Comparison of ENCODE assay signal across 9 cellular contexts in the genomic region with DNA sequence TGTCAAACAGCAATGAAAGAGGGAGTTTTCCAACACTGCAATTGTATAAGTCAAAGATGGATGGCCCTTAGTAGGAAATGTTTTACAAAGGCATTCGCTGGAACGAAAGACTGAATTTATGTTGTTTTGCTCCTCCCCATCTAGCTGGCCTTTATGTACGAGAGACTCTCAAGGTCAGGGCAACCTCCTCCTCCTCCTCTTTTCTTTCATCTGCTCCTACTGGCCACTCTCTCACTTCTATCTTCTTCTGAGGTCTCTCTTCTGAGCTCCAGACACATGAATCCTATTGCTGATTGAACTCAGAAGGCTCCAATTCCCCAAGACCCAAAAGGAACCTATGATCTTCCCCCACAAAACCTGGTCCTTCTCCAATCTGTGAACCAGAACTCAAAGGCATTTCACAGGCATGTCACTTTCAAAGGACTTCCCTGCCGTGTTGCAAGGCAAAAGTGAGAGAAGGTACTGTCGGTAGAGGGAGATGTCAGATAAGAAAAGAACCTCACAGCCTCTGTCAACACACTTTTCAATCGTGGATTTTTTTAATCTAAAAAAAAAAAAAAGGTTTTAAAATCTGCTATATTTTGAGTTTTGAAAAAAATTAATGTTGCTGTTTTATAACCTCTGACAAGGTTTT. TPM values are rescaled to one million over a fixed set of nuclear protein-coding genes. Genes with fewer than 3 reads are reported as not detected.
A peak's percentile ranks its signal among the peaks of the same experiment; 100 is the strongest.
DNase-seq lines count a peak whose midpoint lies in the region; ATAC-seq and TF ChIP-seq lines count a peak whose summit lies in the region.
"Had no signal": no experiment of that assay in that cellular context is flagged by ENCODE, and none has a peak within 500 bp of the region (broad histone marks: within the 10 kb centered on the region; RNA-seq: fewer than 3 reads in every experiment).

No MANE protein-coding gene starts in this region.

- H3K9me3 Mint-ChIP-seq in activated T-cell treated with anti-CD3 and anti-CD28 coated beads, Interleukin-2, amount 50 U/mL, for 4 hours = no peaks in the 10 kb centered on the region
- H3K9me3 Mint-ChIP-seq: CD8-positive, alpha-beta T cell had no signal

- H3K9me3 ChIP-seq in neural cell (ENCODE audit: low read length) = no peaks in the 10 kb centered on the region

- H3K4me1 Mint-ChIP-seq in activated T-cell treated with anti-CD3 and anti-CD28 coated beads, Interleukin-2, amount 50 U/mL, for 4 hours (ENCODE audit: low read depth) = peaks cover 16% of the 10 kb centered on the region

- no peaks in the 10 kb centered on the region for H3K9me2 ChIP-seq in neural cell (ENCODE audit: insufficient read depth, low read length)

- H3K4me3 Mint-ChIP-seq in activated T-cell treated with anti-CD3 and anti-CD28 coated beads, Interleukin-2, amount 50 U/mL, for 4 hours = no peak overlapping the region
- H3K4me3 Mint-ChIP-seq: CD8-positive, alpha-beta T cell had no signal

- H3K4me3 ChIP-seq in neural cell (ENCODE audit: low read length) = no peak overlapping the region

- no peaks in the 10 kb centered on the region for H3F3A ChIP-seq in neural cell (ENCODE audit: insufficient read depth, low read length, poor library complexity, severe bottlenecking)

- TF ChIP-seq RAD21 in neural cell (conservative IDR thresholded peaks at IDR 0.05) = peak; percentile 83

- H3K27ac ChIP-seq in neural cell (ENCODE audit: low read length) = no peak overlapping the region

- peak in 2 of 3 experiments; percentile 1 to 46 for DNase-seq in NCI-H1417 (lab: John Stamatoyannopoulos, UW)
- DNase-seq in NCI-H1417 treated with DMSO at 0.1 percent for 48 hours (lab: John Stamatoyannopoulos, UW) = no peak
- peak; percentile 74 for DNase-seq in NCI-H2171 (lab: John Stamatoyannopoulos, UW)
- peak; percentile 28 for DNase-seq in central memory CD4-positive, alpha-beta T cell
- DNase-seq in GM19238 (ENCODE audit: insufficient read length, low spot score) = no peak
- no peak for DNase-seq in omental fat pad (ENCODE audit: low spot score)
- no peak for DNase-seq in activated T-cell treated with anti-CD3 and anti-CD28 coated beads, Interleukin-2, amount 50 U/mL, for 4 hours

- H2AFZ ChIP-seq in neural cell (ENCODE audit: low read depth, low read length) = no peak overlapping the region

- H3K79me2 ChIP-seq in neural cell (replicated peaks; ENCODE audit: insufficient read depth, low read length) = no peaks in the 10 kb centered on the region

- H3K36me3 Mint-ChIP-seq in activated T-cell treated with anti-CD3 and anti-CD28 coated beads, Interleukin-2, amount 50 U/mL, for 4 hours (ENCODE audit: insufficient read depth) = no peaks in the 10 kb centered on the region
- H3K36me3 Mint-ChIP-seq: CD8-positive, alpha-beta T cell had no signal

- H4K20me1 ChIP-seq in neural cell (ENCODE audit: insufficient read depth) = no peaks in the 10 kb centered on the region

- no peaks in the 10 kb centered on the region for H3K27me3 ChIP-seq in neural cell (ENCODE audit: insufficient read depth, low read depth, low read length)

- no peak overlapping the region for H3K4me2 ChIP-seq in neural cell (ENCODE audit: low read length)

- peaks cover 14% of the 10 kb centered on the region for H3K27me3 Mint-ChIP-seq in activated T-cell treated with anti-CD3 and anti-CD28 coated beads, Interleukin-2, amount 50 U/mL, for 4 hours (ENCODE audit: low read depth)

- TF ChIP-seq CTCF in neural cell (IDR thresholded peaks at IDR 0.05; ENCODE audit: poor library complexity, severe bottlenecking) (peak; percentile 73), omental fat pad (IDR thresholded peaks at IDR 0.05) (no peak)

- no peak overlapping the region for H3K9ac ChIP-seq in neural cell (ENCODE audit: low read length)

- ATAC-seq in omental fat pad (ENCODE audit: low FRiP score) = no peak
- ATAC-seq in activated T-cell treated with anti-CD3 and anti-CD28 coated beads, Interleukin-2, amount 50 U/mL, for 4 hours = no peak
- ATAC-seq: CD8-positive, alpha-beta T cell had no signal

- no peaks in the 10 kb centered on the region for H3K36me3 ChIP-seq in neural cell (ENCODE audit: insufficient read depth, low read length)

- TF ChIP-seq EP300 in neural cell (conservative IDR thresholded peaks at IDR 0.05; ENCODE audit: poor library complexity, severe bottlenecking) = no peak

TF ChIP-seq in neural cell, 6 proteins besides CTCF, POLR2A, EP300 and RAD21:
- peak; percentile 79 for TF ChIP-seq SMC3 (conservative IDR thresholded peaks at IDR 0.05; ENCODE audit: poor library complexity)
- no peak for TF ChIP-seq EZH2 (IDR thresholded peaks at IDR 0.05; ENCODE audit: borderline replicate concordance, insufficient read depth, low read length, poor library complexity, severe bottlenecking)

RNA-seq across cellular contexts. Expression of a gene that starts 28.5 kb away (rescaled TPM):
- polyA plus RNA-seq in neural cell = 17.6 TPM in 2 replicates
- 41.1 and 47.3 TPM in 2 replicates for polyA minus RNA-seq in neural cell
- 100 to 1,000 TPM in 1 of 4 donors, 10 to 100 TPM in 3; 38.2 to 108 (median 43.7) TPM for total RNA-seq in omental fat pad
- total RNA-seq in activated T-cell treated with anti-CD3 and anti-CD28 coated beads, Interleukin-2, amount 50 U/mL, for 4 hours = 100 to 1,000 TPM; 201 to 216 (median 211) TPM

Comparison
In these comparisons a context has a peak if more than half of its experiments do, and no peak if none do; other contexts are left out.
1. DNase-seq: peak in NCI-H1417 (2 of 3), NCI-H2171 (single experiment) and central memory CD4-positive, alpha-beta T cell (single experiment); none in NCI-H1417 treated with DMSO at 0.1 percent for 48 hours (single experiment), GM19238 (single experiment), omental fat pad (single experiment) and activated T-cell treated with anti-CD3 and anti-CD28 coated beads, Interleukin-2, amount 50 U/mL, for 4 hours (single experiment).